In the genomic region with DNA sequence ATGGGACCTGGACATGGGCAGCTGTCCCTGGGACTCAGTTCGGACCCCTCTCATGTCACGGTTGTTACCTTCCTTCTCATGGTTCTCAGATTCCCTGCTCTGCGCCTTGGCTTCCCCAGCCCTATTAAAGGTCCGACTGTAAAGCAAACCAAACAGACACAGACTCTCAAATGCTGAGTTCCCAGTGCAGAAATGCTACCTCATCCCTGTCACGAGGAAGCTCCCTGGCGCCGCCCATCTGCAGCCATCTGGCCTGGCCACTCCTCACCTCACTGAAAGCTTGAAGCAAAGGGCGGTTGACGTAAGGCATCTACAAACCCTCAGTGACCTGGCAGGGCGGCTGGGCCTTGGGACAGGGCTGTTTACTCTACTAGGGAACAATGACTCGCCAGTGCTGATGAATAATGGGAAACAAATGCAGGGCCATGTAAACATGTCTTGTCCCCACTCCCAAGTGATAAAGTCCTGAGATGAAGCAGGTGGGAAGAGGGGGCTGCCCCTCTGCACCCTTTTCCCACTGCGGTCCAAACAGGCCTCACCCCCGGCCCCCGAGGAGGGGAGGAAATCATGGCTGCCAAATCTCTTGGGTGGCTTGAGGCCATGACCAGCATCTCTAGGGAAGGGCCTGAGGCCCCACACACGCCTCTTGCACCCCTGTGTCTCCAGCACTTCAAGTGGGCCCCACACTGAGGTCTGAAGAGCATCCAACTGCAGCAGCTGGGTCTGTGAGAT, we compare ENCODE assay signal across 10 cellular contexts. TPM values are rescaled to one million over a fixed set of nuclear protein-coding genes. Genes with fewer than 3 reads are reported as not detected.
DNase-seq lines count a peak whose midpoint lies in the region; ATAC-seq and TF ChIP-seq lines count a peak whose summit lies in the region.
"Had no signal": no experiment of that assay in that cellular context is flagged by ENCODE, and none has a peak within 500 bp of the region (broad histone marks: within the 10 kb centered on the region; RNA-seq: fewer than 3 reads in every experiment).

No MANE protein-coding gene starts in this region.

- DNase-seq in Daoy (ENCODE audit: low read depth) (peak; percentile 41), NCI-H460 (ENCODE audit: extremely low read depth, low read depth) (peak; percentile 43), progenitor cell of endocrine pancreas (ENCODE audit: low spot score, unreplicated experiment) (peak; percentile 23), D341Med (ENCODE audit: low spot score) (no peak), Kasumi-1 (lab: John Stamatoyannopoulos, UW) (no peak)
- DNase-seq in stimulated activated CD4-positive, alpha-beta T cell treated with anti-CD3 and anti-CD28 coated beads, Interleukin-12 subunit alpha, Interleukin-12 subunit beta, amount 100 ng/mL, for 4 hours: no peak
- DNase-seq: right lobe of liver, tibial artery had no signal

- H3K27me3 Mint-ChIP-seq in progenitor cell of endocrine pancreas: peaks cover 26% of the 10 kb centered on the region

- H3K27ac Mint-ChIP-seq in progenitor cell of endocrine pancreas: peak overlapping the region; percentile 91

- H3K4me3 Mint-ChIP-seq in progenitor cell of endocrine pancreas (ENCODE audit: low read depth): no peak overlapping the region

- no peaks in the 10 kb centered on the region for H3K36me3 Mint-ChIP-seq in progenitor cell of endocrine pancreas (ENCODE audit: insufficient read depth)

- H3K9me3 Mint-ChIP-seq in progenitor cell of endocrine pancreas (ENCODE audit: low read depth): no peaks in the 10 kb centered on the region

- H3K4me1 Mint-ChIP-seq in progenitor cell of endocrine pancreas (ENCODE audit: low read depth): peaks cover 22% of the 10 kb centered on the region

- TF ChIP-seq CTCF in progenitor cell of endocrine pancreas (IDR thresholded peaks at IDR 0.05; ENCODE audit: unreplicated experiment): no peak

- ATAC-seq in esophagus mucosa (peak; percentile 48), GM19351 (IDR thresholded peaks at IDR 0.05; ENCODE audit: unreplicated experiment) (no peak)

RNA-seq across cellular contexts. Expression of a gene that starts 49.3 kb away (rescaled TPM):
- total RNA-seq in Daoy (2014; rRNA removed; shearing (Covaris generic)): 0.21 and 1.4 TPM in 2 replicates
- 3.2 and 5.3 TPM in 2 replicates for total RNA-seq in NCI-H460 (2014; rRNA removed; shearing (Covaris generic))
- polyA plus RNA-seq in NCI-H460 (2014; cell fraction: nucleus; rRNA removed): 0.76 and 0.81 TPM in 2 replicates
- total RNA-seq in esophagus mucosa: 0.80 TPM
- 4.5 and 9.1 TPM in 2 replicates for total RNA-seq in progenitor cell of endocrine pancreas

Comparison
In these comparisons a context has a peak if more than half of its experiments do, and no peak if none do; other contexts are left out.
1. DNase-seq: peak in Daoy (single experiment), NCI-H460 (single experiment) and progenitor cell of endocrine pancreas (single experiment); none in D341Med (single experiment), stimulated activated CD4-positive, alpha-beta T cell treated with anti-CD3 and anti-CD28 coated beads, Interleukin-12 subunit alpha, Interleukin-12 subunit beta, amount 100 ng/mL, for 4 hours (single experiment) and Kasumi-1 (0 of 2).